Comparison of ENCODE assay signal across 9 cellular contexts in genomic region chr22:47325249-47325648, GRCh38.
"Had no signal": no experiment of that assay in that cellular context is flagged by ENCODE, and none has a peak within 500 bp of the region (broad histone marks: within the 10 kb centered on the region; RNA-seq: fewer than 3 reads in every experiment).

No MANE protein-coding gene starts in this region.

- H3K36me3 ChIP-seq: HAP-1 had no signal

- H3K9me3 Mint-ChIP-seq: HFFc6 had no signal

- H3K4me3 ChIP-seq: GM23248, HAP-1, K562 had no signal

- DNase-seq: GM23248, GOT3, H7, HFFc6, IMR-90 had no signal

- H3K27ac Mint-ChIP-seq: HFFc6 had no signal

- H3K4me3 Mint-ChIP-seq: HFFc6 had no signal

- ATAC-seq: HCT116, K562 had no signal

- FAIRE-seq: HTR-8/SVneo, K562 had no signal
